ENCODE assay signal across 2 cellular contexts in the genomic region with DNA sequence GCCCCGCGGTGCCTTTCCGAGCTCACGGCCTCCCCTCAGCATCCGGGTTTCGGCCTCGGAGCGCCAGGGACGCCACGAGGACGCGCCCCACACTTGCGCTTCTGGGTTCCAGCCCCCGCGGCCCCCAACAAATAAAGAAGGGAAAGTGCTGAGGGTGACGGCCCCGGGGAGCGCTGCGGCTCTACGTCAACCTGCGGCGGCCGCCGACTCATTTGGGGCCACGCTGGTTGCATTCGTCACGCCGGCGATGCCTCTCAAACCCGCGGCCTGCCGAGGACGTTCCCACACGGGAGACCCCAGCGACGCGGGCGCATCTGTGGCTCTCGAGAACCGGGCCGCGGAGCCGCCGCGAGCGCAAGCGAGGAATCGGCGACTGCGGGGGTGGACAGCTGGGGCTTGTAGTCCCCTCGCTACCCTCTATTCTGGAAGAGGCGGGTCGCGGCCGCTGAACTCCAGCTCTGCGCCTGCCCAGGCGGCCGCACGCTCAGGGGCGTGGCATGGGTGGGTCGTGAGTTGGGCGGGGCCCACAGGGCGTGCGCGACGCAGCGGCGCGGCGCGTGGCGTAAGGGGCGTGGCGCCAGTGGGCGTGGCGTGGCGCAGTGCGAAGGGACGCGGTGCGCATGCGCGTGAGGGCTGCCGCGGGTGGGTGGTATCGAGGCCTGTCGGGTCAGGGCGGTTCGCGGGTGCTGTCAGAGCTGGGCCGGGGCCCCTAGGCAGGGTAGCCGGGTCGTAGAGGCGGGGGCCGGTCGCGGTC.
TF ChIP-seq lines count a peak whose summit lies in the region.

A gene with protein sequence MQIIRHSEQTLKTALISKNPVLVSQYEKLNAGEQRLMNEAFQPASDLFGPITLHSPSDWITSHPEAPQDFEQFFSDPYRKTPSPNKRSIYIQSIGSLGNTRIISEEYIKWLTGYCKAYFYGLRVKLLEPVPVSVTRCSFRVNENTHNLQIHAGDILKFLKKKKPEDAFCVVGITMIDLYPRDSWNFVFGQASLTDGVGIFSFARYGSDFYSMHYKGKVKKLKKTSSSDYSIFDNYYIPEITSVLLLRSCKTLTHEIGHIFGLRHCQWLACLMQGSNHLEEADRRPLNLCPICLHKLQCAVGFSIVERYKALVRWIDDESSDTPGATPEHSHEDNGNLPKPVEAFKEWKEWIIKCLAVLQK (plus strand): TSS at position 599 of the 754 bp plus-strand sequence. CDS start 2,145 bp downstream, outside the sequence.

TF ChIP-seq in IMR-90, 13 proteins besides CTCF, POLR2A, EP300 and RAD21:
- no peak for TF ChIP-seq SMC3 (IDR thresholded peaks at IDR 0.05; ENCODE audit: low read depth, low read length)
- TF ChIP-seq MXI1 (IDR thresholded peaks at IDR 0.05; ENCODE audit: borderline replicate concordance, low read depth, low read length), result peak; percentile 82
- TF ChIP-seq MAZ (IDR thresholded peaks at IDR 0.05; ENCODE audit: borderline replicate concordance, low read depth, low read length), result peak; percentile 39
- TF ChIP-seq ELK1 (IDR thresholded peaks at IDR 0.05; ENCODE audit: borderline replicate concordance, low read depth, low read length), result no peak
- TF ChIP-seq USF2 (IDR thresholded peaks at IDR 0.05; ENCODE audit: low read depth, low read length), result peak; percentile 50
- TF ChIP-seq RCOR1 (IDR thresholded peaks at IDR 0.05; ENCODE audit: insufficient replicate concordance, low read length), result no peak
- TF ChIP-seq CHD1 (IDR thresholded peaks at IDR 0.05; ENCODE audit: low read depth, low read length), result no peak
- no peak for TF ChIP-seq CEBPB (IDR thresholded peaks at IDR 0.05; ENCODE audit: low read depth, low read length)
- TF ChIP-seq MAFK (IDR thresholded peaks at IDR 0.05; ENCODE audit: low read depth, low read length), result no peak
- no peak for TF ChIP-seq RFX5 (IDR thresholded peaks at IDR 0.05; ENCODE audit: low read depth, low read length)
- no peak for TF ChIP-seq NFE2L2 (IDR thresholded peaks at IDR 0.05; ENCODE audit: low read depth, low read length)
- peak; percentile 20; the same call in 1 of the 2 replicates for TF ChIP-seq FOS (IDR thresholded peaks at IDR 0.05; ENCODE audit: low read depth, low read length)
- TF ChIP-seq BHLHE40 (IDR thresholded peaks at IDR 0.05; ENCODE audit: low read depth, low read length), result peak; percentile 68
TF ChIP-seq in IMR-90: peak in this region for 5.

TF ChIP-seq in endothelial cell of umbilical vein, 7 proteins besides CTCF, POLR2A, EP300 and RAD21:
- TF ChIP-seq GATA2 (IDR thresholded peaks at IDR 0.05; ENCODE audit: insufficient read depth, insufficient read length, low read depth, low read length), result no peak
- TF ChIP-seq POLR2AphosphoS5 (IDR thresholded peaks at IDR 0.05; ENCODE audit: insufficient read depth, low read depth, low read length), result peak; percentile 79
- TF ChIP-seq, protein P1, sequence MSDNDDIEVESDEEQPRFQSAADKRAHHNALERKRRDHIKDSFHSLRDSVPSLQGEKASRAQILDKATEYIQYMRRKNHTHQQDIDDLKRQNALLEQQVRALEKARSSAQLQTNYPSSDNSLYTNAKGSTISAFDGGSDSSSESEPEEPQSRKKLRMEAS (IDR thresholded peaks at IDR 0.05; ENCODE audit: insufficient read depth, insufficient read length), result peak; percentile 73
